Comparison of ENCODE assay signal across 1 cellular context in genomic region chr11:48064306-48064705, GRCh38.
TF ChIP-seq lines count a peak whose summit lies in the region.

No MANE protein-coding gene starts in this region.

TF ChIP-seq in GM12878, 131 proteins besides CTCF, POLR2A, EP300 and RAD21 (continued from another document):
- TF ChIP-seq CEBPB (IDR thresholded peaks at IDR 0.05; ENCODE audit: borderline replicate concordance in 1 of 2, low read depth in 2 of 2, low read length in 2 of 2) (no peak), NR2C2 (IDR thresholded peaks at IDR 0.05; ENCODE audit: borderline replicate concordance, control insufficient read depth, insufficient read length, low read depth) (no peak)
TF ChIP-seq in GM12878: peak in this region for 0.
